30 cellular contexts compared by ENCODE assay signal in the genomic region with DNA sequence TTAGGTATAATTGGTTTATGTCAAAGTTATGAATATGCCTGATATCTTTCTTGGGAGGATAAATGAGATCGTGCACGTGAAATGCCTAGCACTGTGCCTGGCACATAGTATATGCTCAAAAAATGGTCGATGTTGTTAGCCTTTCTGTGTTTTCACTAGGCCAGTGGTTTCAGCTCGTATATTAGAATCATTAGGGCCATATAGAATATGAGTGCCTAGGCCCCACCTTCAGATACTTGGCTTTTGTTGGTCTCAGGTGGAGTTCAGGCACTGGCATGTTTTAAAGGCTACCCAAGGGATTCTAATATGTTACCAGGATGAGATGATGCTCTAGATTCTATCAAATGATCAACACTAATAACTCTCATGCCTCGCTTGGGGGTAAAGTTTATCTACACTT.
"Had no signal": no experiment of that assay in that cellular context is flagged by ENCODE, and none has a peak within 500 bp of the region (broad histone marks: within the 10 kb centered on the region; RNA-seq: fewer than 3 reads in every experiment).

No MANE protein-coding gene starts in this region.

- H3K27me3 Mint-ChIP-seq: activated CD4-positive, alpha-beta T cell treated with anti-CD3 and anti-CD28 coated beads for 36 hours; activated CD4-positive, alpha-beta T cell treated with anti-CD3 and anti-CD28 coated beads, Interleukin-2, amount 10 ng/mL, durations not matched to agents 7 days and 5 days; activated CD8-positive, alpha-beta T cell treated with anti-CD3 and anti-CD28 coated beads for 36 hours; activated naive CD8-positive, alpha-beta T cell treated with anti-CD3 and anti-CD28 coated beads, Interleukin-2, amount 10 ng/mL, durations not matched to agents 7 days and 5 days; brain; dendritic cell treated with granulocyte-macrophage colony-stimulating factor and Interleukin-4, amounts not matched to agents 40 ng/mL and 50 ng/mL, for 4 days had no signal

- DNase-seq: activated CD4-positive, alpha-beta T cell treated with anti-CD3 and anti-CD28 coated beads for 36 hours; activated CD4-positive, alpha-beta T cell treated with anti-CD3 and anti-CD28 coated beads, Interleukin-2, amount 10 ng/mL, durations not matched to agents 7 days and 5 days; activated CD4-positive, alpha-beta T cell treated with anti-CD3 and anti-CD28 coated beads, Interleukin-2, amount 50 U/mL, for 48 hours; activated CD4-positive, CD25-positive, alpha-beta regulatory T cell; activated CD4-positive, CD25-positive, alpha-beta regulatory T cell treated with anti-CD3 and anti-CD28 coated beads, Interleukin-2, amount 50 U/mL, for 72 hours; activated CD8-positive, alpha-beta memory T cell treated with anti-CD3 and anti-CD28 coated beads for 24 hours; activated CD8-positive, alpha-beta T cell treated with anti-CD3 and anti-CD28 coated beads for 36 hours; activated effector memory CD4-positive, alpha-beta T cell treated with anti-CD3 and anti-CD28 coated beads, Interleukin-2, amount 50 U/mL, for 16 hours; activated naive CD4-positive, alpha-beta T cell treated with anti-CD3 and anti-CD28 coated beads for 36 hours; activated naive CD8-positive, alpha-beta T cell treated with anti-CD3 and anti-CD28 coated beads, Interleukin-2, amount 10 ng/mL, durations not matched to agents 7 days and 5 days; activated T-cell treated with anti-CD3 and anti-CD28 coated beads, Interleukin-2, amount 50 U/mL, for 4 hours; central memory CD4-positive, alpha-beta T cell; cerebellar nuclear complex; dorsolateral prefrontal cortex; effector memory CD4-positive, alpha-beta T cell; endodermal cell; erythroblast; foreskin keratinocyte; gastrocnemius medialis; head of caudate nucleus; T-helper 2 cell had no signal

- H3K27ac Mint-ChIP-seq: activated CD4-positive, alpha-beta T cell treated with anti-CD3 and anti-CD28 coated beads for 36 hours; activated CD4-positive, alpha-beta T cell treated with anti-CD3 and anti-CD28 coated beads, Interleukin-2, amount 10 ng/mL, durations not matched to agents 7 days and 5 days; activated CD8-positive, alpha-beta T cell treated with anti-CD3 and anti-CD28 coated beads for 36 hours; activated naive CD4-positive, alpha-beta T cell treated with anti-CD3 and anti-CD28 coated beads for 36 hours; activated naive CD4-positive, alpha-beta T cell treated with anti-CD3 and anti-CD28 coated beads, Interleukin-2, amount 50 U/mL, for 72 hours; activated naive CD8-positive, alpha-beta T cell treated with anti-CD3 and anti-CD28 coated beads, Interleukin-2, amount 10 ng/mL, durations not matched to agents 7 days and 5 days; activated T-helper 2 cell treated with anti-CD3 and anti-CD28 coated beads, Interferon-gamma antibody, Interleukin-2, Interleukin-4, amounts not matched to agents 10 μg/mL and 5 μg/mL and 100 μg/mL, durations not matched to agents 14 hours and 24 hours and 36 hours; brain; dendritic cell treated with granulocyte-macrophage colony-stimulating factor and Interleukin-4, amounts not matched to agents 40 ng/mL and 50 ng/mL, for 4 days; endodermal cell had no signal

- H3K4me3 ChIP-seq: ascending aorta, breast epithelium, cardiac muscle cell, coronary artery, dorsolateral prefrontal cortex, esophagus muscularis mucosa, gastrocnemius medialis had no signal

- H3K27ac ChIP-seq: ascending aorta, breast epithelium, cardiac muscle cell, coronary artery, esophagus muscularis mucosa, foreskin keratinocyte, gastrocnemius medialis had no signal

- H3K27me3 ChIP-seq: ascending aorta, breast epithelium, cardiac muscle cell, dorsolateral prefrontal cortex, esophagus muscularis mucosa, foreskin keratinocyte, gastrocnemius medialis had no signal

- H3K4me1 ChIP-seq: breast epithelium had no signal

- ATAC-seq: activated CD4-positive, alpha-beta T cell treated with anti-CD3 and anti-CD28 coated beads for 36 hours; activated CD8-positive, alpha-beta T cell treated with anti-CD3 and anti-CD28 coated beads for 36 hours; activated naive CD4-positive, alpha-beta T cell treated with anti-CD3 and anti-CD28 coated beads, Interleukin-2, amount 50 U/mL, for 72 hours; activated T-cell treated with anti-CD3 and anti-CD28 coated beads, Interleukin-2, amount 50 U/mL, for 4 hours; foreskin keratinocyte; gastrocnemius medialis had no signal

- H3K9me3 Mint-ChIP-seq: activated CD4-positive, alpha-beta T cell treated with anti-CD3 and anti-CD28 coated beads, Interleukin-2, amount 10 ng/mL, durations not matched to agents 7 days and 5 days; activated CD8-positive, alpha-beta T cell treated with anti-CD3 and anti-CD28 coated beads for 36 hours; activated naive CD4-positive, alpha-beta T cell treated with anti-CD3 and anti-CD28 coated beads for 36 hours; activated naive CD4-positive, alpha-beta T cell treated with anti-CD3 and anti-CD28 coated beads, Interleukin-2, amount 50 U/mL, for 72 hours; activated naive CD8-positive, alpha-beta T cell treated with anti-CD3 and anti-CD28 coated beads, Interleukin-2, amount 10 ng/mL, durations not matched to agents 7 days and 5 days; activated T-cell treated with anti-CD3 and anti-CD28 coated beads, Interleukin-2, amount 50 U/mL, for 4 hours; activated T-helper 2 cell treated with anti-CD3 and anti-CD28 coated beads, Interferon-gamma antibody, Interleukin-2, Interleukin-4, amounts not matched to agents 10 μg/mL and 5 μg/mL and 100 μg/mL, durations not matched to agents 14 hours and 24 hours and 36 hours; dendritic cell treated with granulocyte-macrophage colony-stimulating factor and Interleukin-4, amounts not matched to agents 40 ng/mL and 50 ng/mL, for 4 days; endodermal cell had no signal

- H3K36me3 ChIP-seq: breast epithelium, cardiac muscle cell had no signal

- H3K9me3 ChIP-seq: ascending aorta, breast epithelium, esophagus muscularis mucosa, gastrocnemius medialis had no signal

- H3K4me3 Mint-ChIP-seq: activated CD4-positive, alpha-beta T cell treated with anti-CD3 and anti-CD28 coated beads for 36 hours; activated CD4-positive, alpha-beta T cell treated with anti-CD3 and anti-CD28 coated beads, Interleukin-2, amount 10 ng/mL, durations not matched to agents 7 days and 5 days; activated CD8-positive, alpha-beta T cell treated with anti-CD3 and anti-CD28 coated beads for 36 hours; activated naive CD4-positive, alpha-beta T cell treated with anti-CD3 and anti-CD28 coated beads for 36 hours; activated naive CD8-positive, alpha-beta T cell treated with anti-CD3 and anti-CD28 coated beads, Interleukin-2, amount 10 ng/mL, durations not matched to agents 7 days and 5 days; activated T-cell treated with anti-CD3 and anti-CD28 coated beads, Interleukin-2, amount 50 U/mL, for 4 hours; brain; dendritic cell treated with granulocyte-macrophage colony-stimulating factor and Interleukin-4, amounts not matched to agents 40 ng/mL and 50 ng/mL, for 4 days; endodermal cell had no signal
